In genomic region chr5:133401731-133402347, GRCh38 we compare ENCODE assay signal across 21 cellular contexts.
DNase-seq lines count a peak whose midpoint lies in the region; ATAC-seq and TF ChIP-seq lines count a peak whose summit lies in the region.
"Had no signal": no experiment of that assay in that cellular context is flagged by ENCODE, and none has a peak within 500 bp of the region (broad histone marks: within the 10 kb centered on the region; RNA-seq: fewer than 3 reads in every experiment).

No MANE protein-coding gene starts in this region.

- no peaks in the 10 kb centered on the region for H3K36me3 ChIP-seq in NT2/D1 (ENCODE audit: insufficient read depth, insufficient read length, low read length)
- no peaks in the 10 kb centered on the region for H3K36me3 ChIP-seq in esophagus muscularis mucosa
- no peaks in the 10 kb centered on the region for H3K36me3 ChIP-seq in spleen
- H3K36me3 ChIP-seq: BE2C, SJCRH30 had no signal

- peak overlapping the region; percentile 62 for H3K9ac ChIP-seq in NT2/D1 (ENCODE audit: insufficient read length, low read depth)
- H3K9ac ChIP-seq: KMS-11 had no signal

- no peak for ATAC-seq in activated CD4-positive, alpha-beta T cell treated with anti-CD3 and anti-CD28 coated beads for 36 hours
- ATAC-seq in GM18519 (IDR thresholded peaks at IDR 0.05; ENCODE audit: low FRiP score, unreplicated experiment) = no peak
- ATAC-seq in GM18498 (IDR thresholded peaks at IDR 0.05; ENCODE audit: unreplicated experiment) = no peak
- ATAC-seq: PC-3 had no signal

- H3K27ac Mint-ChIP-seq in activated CD4-positive, alpha-beta T cell treated with anti-CD3 and anti-CD28 coated beads, Interleukin-2, amount 10 ng/mL, durations not matched to agents 24 days and 14 days = no peak overlapping the region
- H3K27ac Mint-ChIP-seq in activated CD4-positive, alpha-beta T cell treated with anti-CD3 and anti-CD28 coated beads for 36 hours = no peak overlapping the region
- H3K27ac Mint-ChIP-seq: HFFc6 had no signal

- H3K27me3 ChIP-seq in NT2/D1 (ENCODE audit: insufficient read depth, insufficient read length) (no peaks in the 10 kb centered on the region), esophagus muscularis mucosa (peaks cover 0 to 17% (median 0%) of the 10 kb centered on the region in 4 donors), spleen (replicated peaks in 1 of 7) (no peaks in the 10 kb centered on the region)
- H3K27me3 ChIP-seq: BE2C, SJCRH30 had no signal

- WGBS in esophagus muscularis mucosa = 84% methylated on average over 9 of the region's 9 CpGs
- WGBS in spleen, 5 donors = 70 to 77% (median 72%) methylated on average over 9 of the region's 9 CpGs

- no peak for TF ChIP-seq POLR2A in esophagus muscularis mucosa (IDR thresholded peaks at IDR 0.05; ENCODE audit: low read depth)
- TF ChIP-seq POLR2A in spleen (IDR thresholded peaks at IDR 0.05) = no peak

- POLR2A ChIA-PET in activated CD4-positive, alpha-beta T cell treated with anti-CD3 and anti-CD28 coated beads for 36 hours (lab: Charles Lee) = no interaction called here

- no peaks in the 10 kb centered on the region for H3K27me3 Mint-ChIP-seq in activated CD4-positive, alpha-beta T cell treated with anti-CD3 and anti-CD28 coated beads, Interleukin-2, amount 10 ng/mL, durations not matched to agents 24 days and 14 days
- H3K27me3 Mint-ChIP-seq in activated CD4-positive, alpha-beta T cell treated with anti-CD3 and anti-CD28 coated beads for 36 hours = no peaks in the 10 kb centered on the region

- intact Hi-C loops in activated CD4-positive, alpha-beta T cell treated with anti-CD3 and anti-CD28 coated beads, Interleukin-2, amount 10 ng/mL, durations not matched to agents 24 days and 14 days (cut with micrococcal nuclease) = no loop called here
- intact Hi-C loops in activated CD4-positive, alpha-beta T cell treated with anti-CD3 and anti-CD28 coated beads for 36 hours (cut with DNase I, micrococcal nuclease) = no loop called here
- intact Hi-C loops in esophagus muscularis mucosa (cut with DNase I) = no loop called here
- intact Hi-C loops in spleen (cut with DNase I; ENCODE audit: low total_unique reads) = no loop called here

- peaks cover 20% of the 10 kb centered on the region for H3K4me1 Mint-ChIP-seq in activated CD4-positive, alpha-beta T cell treated with anti-CD3 and anti-CD28 coated beads, Interleukin-2, amount 10 ng/mL, durations not matched to agents 24 days and 14 days
- peaks cover 27% of the 10 kb centered on the region for H3K4me1 Mint-ChIP-seq in activated CD4-positive, alpha-beta T cell treated with anti-CD3 and anti-CD28 coated beads for 36 hours

- CTCF ChIA-PET in activated CD4-positive, alpha-beta T cell treated with anti-CD3 and anti-CD28 coated beads for 36 hours (lab: Charles Lee) = no interaction called here

- peaks cover 21% of the 10 kb centered on the region for H3K4me1 ChIP-seq in NT2/D1 (ENCODE audit: insufficient read depth, insufficient read length)
- H3K4me1 ChIP-seq in esophagus muscularis mucosa = peaks cover 0 to under 1% (median 0%) of the 10 kb centered on the region in 4 donors
- peaks cover 0 to 23% (median 7%) of the 10 kb centered on the region in 6 donors for H3K4me1 ChIP-seq in spleen
- H3K4me1 ChIP-seq: BE2C, SJCRH30 had no signal

- TF ChIP-seq EP300 in esophagus muscularis mucosa (IDR thresholded peaks at IDR 0.05) = no peak

- DNase-seq in activated CD4-positive, alpha-beta T cell treated with anti-CD3 and anti-CD28 coated beads, Interleukin-2, amount 10 ng/mL, durations not matched to agents 24 days and 14 days = peak; percentile 34
- no peak for DNase-seq in activated CD4-positive, alpha-beta T cell treated with anti-CD3 and anti-CD28 coated beads for 36 hours
- DNase-seq in NT2/D1 (ENCODE audit: low read depth, low spot score) = no peak
- peak; percentile 78 for DNase-seq in esophagus muscularis mucosa (ENCODE audit: extremely low spot score)
- DNase-seq in spleen = peak; percentile 33
- no peak for DNase-seq in central memory CD4-positive, alpha-beta T cell
- DNase-seq: BE2C, DMS79 treated with DMSO at 0.1 percent for 48 hours, GOT3, HFFc6, NCI-H1048, NCI-H1436 treated with DMSO at 0.1 percent for 48 hours, NCI-H2029 treated with DMSO at 0.1 percent for 48 hours, NCI-H510A, NCI-H774, PC-3, SJCRH30 had no signal

- H3K36me3 Mint-ChIP-seq in activated CD4-positive, alpha-beta T cell treated with anti-CD3 and anti-CD28 coated beads, Interleukin-2, amount 10 ng/mL, durations not matched to agents 24 days and 14 days (ENCODE audit: low read depth) = no peaks in the 10 kb centered on the region
- H3K36me3 Mint-ChIP-seq in activated CD4-positive, alpha-beta T cell treated with anti-CD3 and anti-CD28 coated beads for 36 hours (ENCODE audit: low read depth) = no peaks in the 10 kb centered on the region

- H3K27ac ChIP-seq in esophagus muscularis mucosa (replicated peaks in 1 of 4) = no peak overlapping the region
- H3K27ac ChIP-seq in spleen = no peak overlapping the region
- H3K27ac ChIP-seq: 22Rv1, KMS-11, SJCRH30 had no signal

- TF ChIP-seq CTCF in esophagus muscularis mucosa (IDR thresholded peaks at IDR 0.05) (no peak), spleen (IDR thresholded peaks at IDR 0.05 in 8 of 11, conservative IDR thresholded peaks at IDR 0.05 in 3 of 11) (no peak)

- H3K9me3 Mint-ChIP-seq in activated CD4-positive, alpha-beta T cell treated with anti-CD3 and anti-CD28 coated beads, Interleukin-2, amount 10 ng/mL, durations not matched to agents 24 days and 14 days = no peaks in the 10 kb centered on the region
- H3K9me3 Mint-ChIP-seq in activated CD4-positive, alpha-beta T cell treated with anti-CD3 and anti-CD28 coated beads for 36 hours (ENCODE audit: low read depth) = no peaks in the 10 kb centered on the region
- H3K9me3 Mint-ChIP-seq: HFFc6 had no signal

- H3K9me3 ChIP-seq in NT2/D1 (ENCODE audit: insufficient read depth, low read length) = no peaks in the 10 kb centered on the region
- H3K9me3 ChIP-seq in esophagus muscularis mucosa = no peaks in the 10 kb centered on the region
- no peaks in the 10 kb centered on the region for H3K9me3 ChIP-seq in spleen
- H3K9me3 ChIP-seq: BE2C, SJCRH30 had no signal

- H3K4me3 ChIP-seq in NT2/D1 (ENCODE audit: insufficient read length, low read depth) = no peak overlapping the region
- H3K4me3 ChIP-seq in esophagus muscularis mucosa = no peak overlapping the region
- no peak overlapping the region for H3K4me3 ChIP-seq in spleen
- H3K4me3 ChIP-seq: SJCRH30 had no signal

- H3K4me3 Mint-ChIP-seq in activated CD4-positive, alpha-beta T cell treated with anti-CD3 and anti-CD28 coated beads, Interleukin-2, amount 10 ng/mL, durations not matched to agents 24 days and 14 days = no peak overlapping the region
- H3K4me3 Mint-ChIP-seq in activated CD4-positive, alpha-beta T cell treated with anti-CD3 and anti-CD28 coated beads for 36 hours = no peak overlapping the region
- H3K4me3 Mint-ChIP-seq: HFFc6 had no signal

Comparison
In these comparisons a context has a peak if more than half of its experiments do, and no peak if none do; other contexts are left out.
1. DNase-seq: peak in activated CD4-positive, alpha-beta T cell treated with anti-CD3 and anti-CD28 coated beads, Interleukin-2, amount 10 ng/mL, durations not matched to agents 24 days and 14 days (single experiment), esophagus muscularis mucosa (single experiment) and spleen (single experiment); none in activated CD4-positive, alpha-beta T cell treated with anti-CD3 and anti-CD28 coated beads for 36 hours (single experiment), NT2/D1 (single experiment) and central memory CD4-positive, alpha-beta T cell (single experiment).